18 cellular contexts compared by ENCODE assay signal in genomic region chr17:39648876-39649430, GRCh38. TPM values are rescaled to one million over a fixed set of nuclear protein-coding genes. Genes with fewer than 3 reads are reported as not detected.
DNase-seq lines count a peak whose midpoint lies in the region; ATAC-seq, FAIRE-seq and TF ChIP-seq lines count a peak whose summit lies in the region.
"Had no signal": no experiment of that assay in that cellular context is flagged by ENCODE, and none has a peak within 500 bp of the region (broad histone marks: within the 10 kb centered on the region; RNA-seq: fewer than 3 reads in every experiment).

No MANE protein-coding gene starts in this region.

- H3K4me1 Mint-ChIP-seq in activated naive CD4-positive, alpha-beta T cell treated with anti-CD3 and anti-CD28 coated beads, Interleukin-2, amount 50 U/mL, for 24 hours: peaks cover 58% of the 10 kb centered on the region
- peaks cover 31% of the 10 kb centered on the region for H3K4me1 Mint-ChIP-seq in astrocyte (ENCODE audit: low read depth, unreplicated experiment)
- peaks cover 37% of the 10 kb centered on the region for H3K4me1 Mint-ChIP-seq in type B pancreatic cell (ENCODE audit: unreplicated experiment)

- H3K36me3 ChIP-seq in astrocyte (ENCODE audit: insufficient read depth, low read length): no peaks in the 10 kb centered on the region
- H3K36me3 ChIP-seq: right atrium auricular region, SJCRH30 had no signal

- no peaks in the 10 kb centered on the region for H3K36me3 Mint-ChIP-seq in activated naive CD4-positive, alpha-beta T cell treated with anti-CD3 and anti-CD28 coated beads, Interleukin-2, amount 50 U/mL, for 24 hours
- peaks cover 3% of the 10 kb centered on the region for H3K36me3 Mint-ChIP-seq in astrocyte (ENCODE audit: low read depth, unreplicated experiment)
- no peaks in the 10 kb centered on the region for H3K36me3 Mint-ChIP-seq in type B pancreatic cell

- H3K9me3 Mint-ChIP-seq in activated naive CD4-positive, alpha-beta T cell treated with anti-CD3 and anti-CD28 coated beads, Interleukin-2, amount 50 U/mL, for 24 hours: no peaks in the 10 kb centered on the region
- H3K9me3 Mint-ChIP-seq in astrocyte (ENCODE audit: unreplicated experiment) (no peaks in the 10 kb centered on the region), type B pancreatic cell (no peaks in the 10 kb centered on the region)

- H3K4me3 ChIP-seq in astrocyte (ENCODE audit: insufficient read depth, low read depth, low read length) (no peak overlapping the region), fibroblast of pulmonary artery (replicated peaks; ENCODE audit: low read depth, low read length) (no peak overlapping the region)
- H3K4me3 ChIP-seq: right atrium auricular region, SJCRH30 had no signal

- no peaks in the 10 kb centered on the region for H3K27me3 ChIP-seq in astrocyte (ENCODE audit: insufficient read depth, low read length)
- H3K27me3 ChIP-seq: right atrium auricular region, SJCRH30 had no signal

- no peak overlapping the region for H3K9ac ChIP-seq in astrocyte (ENCODE audit: low read length)

- H3K27ac ChIP-seq in astrocyte (ENCODE audit: low read depth, low read length): no peak overlapping the region
- H3K27ac ChIP-seq: right atrium auricular region, SJCRH30 had no signal

- peaks cover 35% of the 10 kb centered on the region for H3K79me2 ChIP-seq in astrocyte (ENCODE audit: insufficient read depth, low read length)

- H2AFZ ChIP-seq in astrocyte (ENCODE audit: low read depth, low read length): no peak overlapping the region

- ATAC-seq in HG02623 (IDR thresholded peaks at IDR 0.05; ENCODE audit: unreplicated experiment): no peak
- ATAC-seq in HG02588 (IDR thresholded peaks at IDR 0.05; ENCODE audit: unreplicated experiment): no peak
- ATAC-seq: activated CD8-positive, alpha-beta memory T cell treated with anti-CD3 and anti-CD28 coated beads, Interleukin-2, amount 10 ng/mL, durations not matched to agents 7 days and 5 days had no signal

- TF ChIP-seq CTCF in astrocyte (IDR thresholded peaks at IDR 0.05; ENCODE audit: insufficient read depth, low read depth, low read length) (no peak), fibroblast of pulmonary artery (IDR thresholded peaks at IDR 0.05; ENCODE audit: low read length, missing control alignments) (no peak), type B pancreatic cell (conservative IDR thresholded peaks at IDR 0.05) (no peak)

- no peak overlapping the region for H3K4me2 ChIP-seq in astrocyte (ENCODE audit: low read length)

- no peak for DNase-seq in activated naive CD4-positive, alpha-beta T cell (lab: John Stamatoyannopoulos, UW)
- DNase-seq in astrocyte (ENCODE audit: low read depth) (peak; percentile 76), fibroblast of pulmonary artery (ENCODE audit: low read depth) (peak; percentile 61), type B pancreatic cell (ENCODE audit: extremely low spot score, unreplicated experiment) (no peak), SW 1271 (lab: John Stamatoyannopoulos, UW) (no peak)
- DNase-seq: activated CD4-positive, CD25-positive, alpha-beta regulatory T cell treated with anti-CD3 and anti-CD28 coated beads, Interleukin-2, amount 50 U/mL, for 72 hours; activated CD8-positive, alpha-beta memory T cell treated with anti-CD3 and anti-CD28 coated beads, Interleukin-2, amount 10 ng/mL, durations not matched to agents 7 days and 5 days; activated naive CD4-positive, alpha-beta T cell treated with Interleukin-2 at 50 U/mL for 16 hours; Caco-2; NCI-H1092 treated with DMSO at 0.1 percent for 48 hours; NCI-H69; SJCRH30; T-helper 9 cell had no signal

- H3K27ac Mint-ChIP-seq in activated naive CD4-positive, alpha-beta T cell treated with anti-CD3 and anti-CD28 coated beads, Interleukin-2, amount 50 U/mL, for 24 hours: peak overlapping the region; percentile 63
- H3K27ac Mint-ChIP-seq in astrocyte (ENCODE audit: unreplicated experiment): peak overlapping the region; percentile 66
- H3K27ac Mint-ChIP-seq in type B pancreatic cell: peak overlapping the region; percentile 25
- H3K27ac Mint-ChIP-seq: activated CD8-positive, alpha-beta memory T cell treated with anti-CD3 and anti-CD28 coated beads, Interleukin-2, amount 10 ng/mL, durations not matched to agents 7 days and 5 days had no signal

- H3K4me1 ChIP-seq in astrocyte (ENCODE audit: insufficient read depth, low read length): no peaks in the 10 kb centered on the region

- no peak overlapping the region for H3K4me3 Mint-ChIP-seq in activated naive CD4-positive, alpha-beta T cell treated with anti-CD3 and anti-CD28 coated beads, Interleukin-2, amount 50 U/mL, for 24 hours
- H3K4me3 Mint-ChIP-seq in astrocyte (ENCODE audit: unreplicated experiment) (peak overlapping the region; percentile 17), type B pancreatic cell (no peak overlapping the region)
- H3K4me3 Mint-ChIP-seq: activated CD8-positive, alpha-beta memory T cell treated with anti-CD3 and anti-CD28 coated beads, Interleukin-2, amount 10 ng/mL, durations not matched to agents 7 days and 5 days had no signal

- H3K27me3 Mint-ChIP-seq in activated naive CD4-positive, alpha-beta T cell treated with anti-CD3 and anti-CD28 coated beads, Interleukin-2, amount 50 U/mL, for 24 hours: no peaks in the 10 kb centered on the region
- H3K27me3 Mint-ChIP-seq in astrocyte (ENCODE audit: low read depth, unreplicated experiment) (no peaks in the 10 kb centered on the region), type B pancreatic cell (no peaks in the 10 kb centered on the region)
- H3K27me3 Mint-ChIP-seq: activated CD8-positive, alpha-beta memory T cell treated with anti-CD3 and anti-CD28 coated beads, Interleukin-2, amount 10 ng/mL, durations not matched to agents 7 days and 5 days had no signal

- no peak for FAIRE-seq in astrocyte (lab: Jason Lieb, UNC)
- FAIRE-seq: urothelium cell line had no signal

- no peaks in the 10 kb centered on the region for H3K9me3 ChIP-seq in astrocyte (ENCODE audit: insufficient read depth, low read depth, low read length)
- H3K9me3 ChIP-seq: Caco-2, right atrium auricular region, SJCRH30 had no signal

- H4K20me1 ChIP-seq in astrocyte (ENCODE audit: insufficient read depth, low read length): peaks cover 72% of the 10 kb centered on the region

RNA-seq across cellular contexts. Expression of gene STARD3, which starts 12.0 kb away (rescaled TPM):
- total RNA-seq in astrocyte: 51.2 and 62.1 TPM in 2 replicates
- total RNA-seq in type B pancreatic cell (ENCODE audit: low replicate concordance): 52.0 and 62.0 TPM in 2 replicates

RNA-seq across cellular contexts. Expression of gene TCAP, which starts 16.2 kb away (rescaled TPM):
- total RNA-seq in astrocyte (0.98 and 1.4 TPM in 2 replicates), type B pancreatic cell (ENCODE audit: low replicate concordance) (1.5 and 2.4 TPM in 2 replicates)

RNA-seq across cellular contexts. Expression of gene PNMT, which starts 19.3 kb away (rescaled TPM):
- total RNA-seq in astrocyte (0.59 and 1.5 TPM in 2 replicates), type B pancreatic cell (ENCODE audit: low replicate concordance) (3.3 and 5.4 TPM in 2 replicates)
- total RNA-seq: activated CD8-positive, alpha-beta memory T cell treated with anti-CD3 and anti-CD28 coated beads, Interleukin-2, amount 10 ng/mL, durations not matched to agents 7 days and 5 days; Caco-2 had no signal

RNA-seq across cellular contexts. Expression of gene PPP1R1B, which starts 22.2 kb away (rescaled TPM):
- total RNA-seq in astrocyte (0.26 and 0.39 TPM in 2 replicates), type B pancreatic cell (ENCODE audit: low replicate concordance) (1.8 and 3.7 TPM in 2 replicates)
- total RNA-seq: activated CD8-positive, alpha-beta memory T cell treated with anti-CD3 and anti-CD28 coated beads, Interleukin-2, amount 10 ng/mL, durations not matched to agents 7 days and 5 days; Caco-2; SJCRH30 had no signal

RNA-seq across cellular contexts. Expression of gene PGAP3, which starts 38.9 kb away (rescaled TPM):
- total RNA-seq in astrocyte (12.2 and 15.6 TPM in 2 replicates), type B pancreatic cell (ENCODE audit: low replicate concordance) (23.5 and 31.5 TPM in 2 replicates)

Comparison
In these comparisons a context has a peak if more than half of its experiments do, and no peak if none do; other contexts are left out.
1. DNase-seq: peak in astrocyte (single experiment) and fibroblast of pulmonary artery (single experiment); none in activated naive CD4-positive, alpha-beta T cell (0 of 4), type B pancreatic cell (single experiment) and SW 1271 (0 of 2).
2. Peak in every context shown above with its lines, with median percentiles within 50 percentile points of each other: H3K27ac Mint-ChIP-seq.